ENCODE assay signal across 8 cellular contexts in the genomic region with DNA sequence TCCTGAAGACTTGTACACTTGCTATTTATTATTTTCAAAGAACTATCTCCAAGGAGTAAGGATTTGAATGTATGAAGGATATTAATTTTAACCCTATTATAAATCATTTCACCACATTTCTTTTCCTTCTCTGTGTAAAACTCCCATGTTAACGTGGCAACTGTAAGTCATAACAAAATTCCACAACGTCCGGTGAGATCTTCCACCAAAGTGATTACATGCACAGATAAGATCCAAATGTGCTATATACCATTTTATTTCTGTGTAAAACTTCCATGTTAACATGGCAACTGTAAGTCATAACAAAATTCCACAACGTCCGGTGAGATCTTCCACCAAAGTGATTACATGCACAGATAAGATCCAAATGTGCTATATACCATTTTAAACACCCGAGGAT.
DNase-seq lines count a peak whose midpoint lies in the region; ATAC-seq, FAIRE-seq and TF ChIP-seq lines count a peak whose summit lies in the region.
"Not testable (repeated sequence)": the region's sequence is repeated elsewhere in the genome, so short reads cannot be mapped to it uniquely, and the experiment has no call there.

No MANE protein-coding gene starts in this region.

- not testable (repeated sequence) for H2BK15ac ChIP-seq in mesenchymal stem cell (ENCODE audit: low read depth, poor library complexity, severe bottlenecking)

- not testable (repeated sequence) for H2AK5ac ChIP-seq in mesenchymal stem cell (ENCODE audit: low read length, severe bottlenecking)

- not testable (repeated sequence) for H3K27ac Mint-ChIP-seq in astrocyte (ENCODE audit: unreplicated experiment)

- peak; percentile 68 for FAIRE-seq in GM18507 (lab: Jason Lieb, UNC)
- FAIRE-seq in astrocyte (lab: Jason Lieb, UNC): peak; percentile 49

- not testable (repeated sequence) for H3K4me1 ChIP-seq in ACC112 (ENCODE audit: control insufficient read depth, insufficient read depth, low read length, unreplicated experiment); astrocyte (ENCODE audit: insufficient read depth, low read length); foreskin keratinocyte; mesenchymal stem cell (ENCODE audit: control insufficient read depth, insufficient read depth, low read depth, low read length)

- H3K27ac ChIP-seq in ACC112 (ENCODE audit: low read depth, low read length); astrocyte (ENCODE audit: low read depth, low read length); foreskin keratinocyte; mesenchymal stem cell (ENCODE audit: low read length, poor library complexity, severe bottlenecking): not testable (repeated sequence)
- H3K27ac ChIP-seq in SK-N-MC: peak overlapping the region; percentile 26; the same call in 1 of the 2 replicates

- H3K14ac ChIP-seq in mesenchymal stem cell (ENCODE audit: low read length in 2 of 2): not testable (repeated sequence)

- H3K79me2 ChIP-seq in ACC112 (ENCODE audit: control insufficient read depth, insufficient read depth, low read length, unreplicated experiment); astrocyte (ENCODE audit: insufficient read depth, low read length): not testable (repeated sequence)

- not testable (repeated sequence) for H3K9ac ChIP-seq in SK-N-MC (ENCODE audit: insufficient read length); astrocyte (ENCODE audit: low read length); mesenchymal stem cell (ENCODE audit: low read length)

- H4K20me1 ChIP-seq in astrocyte (ENCODE audit: insufficient read depth, low read length): not testable (repeated sequence)

- not testable (repeated sequence) for H3K4me3 Mint-ChIP-seq in astrocyte (ENCODE audit: unreplicated experiment)

- H2AFZ ChIP-seq in ACC112 (ENCODE audit: low read length, unreplicated experiment): peak overlapping the region; percentile 11
- not testable (repeated sequence) for H2AFZ ChIP-seq in astrocyte (ENCODE audit: low read depth, low read length); mesenchymal stem cell (ENCODE audit: low read depth, low read length)

- not testable (repeated sequence) for H3K36me3 Mint-ChIP-seq in astrocyte (ENCODE audit: low read depth, unreplicated experiment)

- H4K8ac ChIP-seq in mesenchymal stem cell (ENCODE audit: low read length): not testable (repeated sequence)

- not testable (repeated sequence) for H4K91ac ChIP-seq in mesenchymal stem cell (ENCODE audit: low read length)

- H3K4me3 ChIP-seq in ACC112 (ENCODE audit: low read depth, low read length); SK-N-MC; astrocyte (ENCODE audit: insufficient read depth, low read depth, low read length); mesenchymal stem cell (ENCODE audit: insufficient read depth in 1 of 2, low read depth in 1 of 2, low read length in 2 of 2): not testable (repeated sequence)

- not testable (repeated sequence) for H2BK12ac ChIP-seq in mesenchymal stem cell (ENCODE audit: low read length in 2 of 2)

- not testable (repeated sequence) for H3K79me1 ChIP-seq in mesenchymal stem cell (replicated peaks; ENCODE audit: low read length, poor library complexity, severe bottlenecking)

- H3K36me3 ChIP-seq in ACC112 (ENCODE audit: insufficient read depth, low read length); SK-N-MC (ENCODE audit: insufficient read depth, low read length); astrocyte (ENCODE audit: insufficient read depth, low read length); mesenchymal stem cell (ENCODE audit: control insufficient read depth in 1 of 2, insufficient read depth in 2 of 2, low read depth in 1 of 2, low read length in 2 of 2): not testable (repeated sequence)

- H3K9me3 ChIP-seq in SK-N-MC (ENCODE audit: low read depth, low read length); astrocyte (ENCODE audit: insufficient read depth, low read depth, low read length); mesenchymal stem cell (ENCODE audit: control insufficient read depth, low read length): not testable (repeated sequence)

- 75% methylated on average over 6 of the region's 6 CpGs for WGBS in mesenchymal stem cell

- H3K27me3 Mint-ChIP-seq in astrocyte (ENCODE audit: low read depth, unreplicated experiment): not testable (repeated sequence)

- H3K23ac ChIP-seq in mesenchymal stem cell (ENCODE audit: low read length in 2 of 2): not testable (repeated sequence)

- not testable (repeated sequence) for H3K18ac ChIP-seq in mesenchymal stem cell (ENCODE audit: low read depth in 1 of 2, low read length in 2 of 2)

- not testable (repeated sequence) for TF ChIP-seq CTCF in astrocyte (IDR thresholded peaks at IDR 0.05; ENCODE audit: insufficient read depth, low read depth, low read length); foreskin keratinocyte (conservative IDR thresholded peaks at IDR 0.05)

- DNase-seq in GM18507 (ENCODE audit: extremely low spot score, insufficient read length, low read depth); SK-N-MC (ENCODE audit: low read depth, low spot score); foreskin keratinocyte: not testable (repeated sequence)
- DNase-seq in M059J (ENCODE audit: low read depth): peak; percentile 55
- peak; percentile 2 for DNase-seq in astrocyte (ENCODE audit: low read depth)
- DNase-seq in dermis microvascular lymphatic vessel endothelial cell (ENCODE audit: low read depth in 2 of 2): peak; percentile 3 to 52
- DNase-seq in mesenchymal stem cell: peak; percentile 40

- H2BK5ac ChIP-seq in mesenchymal stem cell (ENCODE audit: low read depth, low read length, poor library complexity, severe bottlenecking): not testable (repeated sequence)

- H2BK120ac ChIP-seq in mesenchymal stem cell (ENCODE audit: low read depth, low read length): not testable (repeated sequence)

- not testable (repeated sequence) for H3K4me1 Mint-ChIP-seq in astrocyte (ENCODE audit: low read depth, unreplicated experiment)

- H3K4ac ChIP-seq in mesenchymal stem cell (ENCODE audit: low read depth in 1 of 2, low read length in 2 of 2): not testable (repeated sequence)

- H3K9me3 Mint-ChIP-seq in astrocyte (ENCODE audit: unreplicated experiment): not testable (repeated sequence)

- not testable (repeated sequence) for H3K4me2 ChIP-seq in astrocyte (ENCODE audit: low read length); mesenchymal stem cell (ENCODE audit: low read length, poor library complexity, severe bottlenecking)

- H3K27me3 ChIP-seq in ACC112 (ENCODE audit: insufficient read depth, low read length); astrocyte (ENCODE audit: insufficient read depth, low read length); foreskin keratinocyte; mesenchymal stem cell (ENCODE audit: control insufficient read depth in 1 of 2, insufficient read depth in 1 of 2, low read length in 2 of 2): not testable (repeated sequence)

- ATAC-seq in foreskin keratinocyte: peak; percentile 62
